ENCODE assay signal across 8 cellular contexts in the genomic region with DNA sequence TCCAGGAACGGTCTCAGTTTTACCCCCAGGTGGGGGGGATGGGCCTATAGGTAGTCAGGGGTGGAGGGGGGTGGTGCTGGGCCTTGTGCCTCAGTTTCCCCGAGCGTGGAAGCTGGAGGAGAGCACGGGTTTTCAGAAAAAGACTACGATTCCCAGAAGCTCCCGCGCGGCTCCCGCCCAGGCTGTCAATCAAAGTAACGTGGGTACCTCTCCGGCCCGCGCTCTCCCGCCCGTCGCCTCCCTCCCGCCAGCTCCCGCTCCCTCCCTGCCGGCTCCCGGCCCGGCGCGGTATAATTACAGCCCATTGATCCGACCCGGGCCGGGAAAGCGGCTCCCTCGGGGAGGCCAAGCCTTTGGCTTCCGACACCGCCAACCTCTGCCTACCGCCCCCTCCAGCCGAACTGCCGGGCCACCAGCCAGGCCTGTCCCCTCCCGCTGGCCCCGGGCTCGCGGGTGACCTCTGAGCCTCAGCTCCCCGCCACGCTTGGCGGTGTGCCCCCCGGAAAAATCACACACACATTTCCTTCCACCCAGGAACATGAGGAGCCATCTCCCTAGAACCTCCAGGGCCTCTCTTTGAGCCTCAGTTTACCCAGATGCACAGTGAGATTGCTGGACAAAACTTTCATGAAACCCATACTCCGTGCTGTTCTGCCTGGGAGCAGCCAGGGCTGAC. TPM values are rescaled to one million over a fixed set of nuclear protein-coding genes. Genes with fewer than 3 reads are reported as not detected.
DNase-seq lines count a peak whose midpoint lies in the region; FAIRE-seq and TF ChIP-seq lines count a peak whose summit lies in the region.

No MANE protein-coding gene starts in this region.

- DNase-seq in AG09309 (ENCODE audit: low read depth) (peak; percentile 43), GM19239 (ENCODE audit: insufficient read length, low spot score) (peak; percentile 81), HTR-8/SVneo (ENCODE audit: insufficient read length, low spot score) (peak; percentile 71), NOMO-1 treated with dmso at 0.1 percent for 144 hours (lab: John Stamatoyannopoulos, UW; ENCODE audit: unreplicated experiment) (peak; percentile 89), mesenteric fat pad (ENCODE audit: low spot score) (peak; percentile 98)
- DNase-seq in activated CD8-positive, alpha-beta memory T cell treated with anti-CD3 and anti-CD28 coated beads, Interleukin-2, amount 50 U/mL, for 24 hours (ENCODE audit: extremely low read depth), result peak; percentile 56
- peak; percentile 71 for DNase-seq in stimulated activated CD8-positive, alpha-beta memory T cell treated with anti-CD3 and anti-CD28 coated beads, Interleukin-12 subunit alpha, Interleukin-12 subunit beta, amount 100 ng/mL, for 4 hours (ENCODE audit: low read depth)

- H3K36me3 ChIP-seq in endocrine pancreas (ENCODE audit: control insufficient read depth, insufficient read depth, low read length), result no peaks in the 10 kb centered on the region

- FAIRE-seq in GM19239 (lab: Jason Lieb, UNC), result peak; percentile 4
- peak; percentile 4 for FAIRE-seq in HTR-8/SVneo (lab: Jason Lieb, UNC)

- no peak for TF ChIP-seq CTCF in AG09309 (IDR thresholded peaks at IDR 0.05; ENCODE audit: control insufficient read depth, insufficient read depth, low read depth, low read length, missing control alignments)

- peak overlapping the region; percentile 56 for H3K9ac ChIP-seq in endocrine pancreas (ENCODE audit: control insufficient read depth, insufficient read depth, low read length)

- H3K4me3 ChIP-seq in AG09309 (ENCODE audit: control insufficient read depth, low read depth, low read length) (peak overlapping the region; percentile 55), endocrine pancreas (ENCODE audit: control insufficient read depth, insufficient read depth, low read length) (peak overlapping the region; percentile 45)

- H3K9me3 ChIP-seq in endocrine pancreas (ENCODE audit: control insufficient read depth, low read length), result no peaks in the 10 kb centered on the region

- H3K27me3 ChIP-seq in endocrine pancreas (ENCODE audit: control insufficient read depth, insufficient read depth, low read length), result no peaks in the 10 kb centered on the region

- H3K4me1 ChIP-seq in endocrine pancreas (ENCODE audit: control insufficient read depth, insufficient read depth, low read length), result no peaks in the 10 kb centered on the region

RNA-seq across cellular contexts. Expression of gene TLE2, which starts 7.2 kb away (rescaled TPM):
- 35.6 TPM for total RNA-seq in mesenteric fat pad

RNA-seq across cellular contexts. Expression of gene TLE5, which starts 26.0 kb away (rescaled TPM):
- total RNA-seq in mesenteric fat pad, result 367 TPM

RNA-seq across cellular contexts. Expression of gene GNA11, which starts 57.9 kb away (rescaled TPM):
- 54.3 TPM for total RNA-seq in mesenteric fat pad

RNA-seq across cellular contexts. Expression of gene TLE6, which starts 58.9 kb away (rescaled TPM):
- 0.93 TPM for total RNA-seq in mesenteric fat pad

Comparison
In these comparisons a context has a peak if more than half of its experiments do, and no peak if none do; other contexts are left out.
1. Peak in every context shown above with its lines: DNase-seq and H3K4me3 ChIP-seq.
2. DNase-seq: peak in every context shown above with its lines; median percentile 98 in mesenteric fat pad; 89 in NOMO-1 treated with dmso at 0.1 percent for 144 hours; 81 in GM19239; 71 in HTR-8/SVneo; 71 in stimulated activated CD8-positive, alpha-beta memory T cell treated with anti-CD3 and anti-CD28 coated beads, Interleukin-12 subunit alpha, Interleukin-12 subunit beta, amount 100 ng/mL, for 4 hours; 56 in activated CD8-positive, alpha-beta memory T cell treated with anti-CD3 and anti-CD28 coated beads, Interleukin-2, amount 50 U/mL, for 24 hours; 43 in AG09309.